ENCODE assay signal across 13 cellular contexts in genomic region chr17:61064087-61064951, GRCh38.
DNase-seq lines count a peak whose midpoint lies in the region; ATAC-seq lines count a peak whose summit lies in the region.
"Had no signal": no experiment of that assay in that cellular context is flagged by ENCODE, and none has a peak within 500 bp of the region (broad histone marks: within the 10 kb centered on the region; RNA-seq: fewer than 3 reads in every experiment).

No MANE protein-coding gene starts in this region.

- no peaks in the 10 kb centered on the region for H3K36me3 ChIP-seq in adipocyte (ENCODE audit: control insufficient read depth, insufficient read depth, low read length, severe bottlenecking)
- no peaks in the 10 kb centered on the region for H3K36me3 ChIP-seq in naive thymus-derived CD4-positive, alpha-beta T cell (ENCODE audit: control insufficient read depth in 2 of 3, insufficient read depth in 3 of 3, low read length in 3 of 3)

- no peaks in the 10 kb centered on the region for H3K27me3 ChIP-seq in adipocyte (replicated peaks; ENCODE audit: control insufficient read depth, insufficient read depth, low read length)
- H3K27me3 ChIP-seq in naive thymus-derived CD4-positive, alpha-beta T cell (ENCODE audit: control insufficient read depth in 2 of 2, insufficient read depth in 2 of 2, low read length in 2 of 2): no peaks in the 10 kb centered on the region
- H3K27me3 ChIP-seq: testis had no signal

- POLR2A ChIA-PET in activated naive CD8-positive, alpha-beta T cell treated with anti-CD3 and anti-CD28 coated beads, Interleukin-2, amount 10 ng/mL, durations not matched to agents 7 days and 5 days (lab: Charles Lee): no interaction called here
- POLR2A ChIA-PET in naive thymus-derived CD4-positive, alpha-beta T cell (lab: Charles Lee): no interaction called here

- CTCF ChIA-PET in naive thymus-derived CD4-positive, alpha-beta T cell (lab: Charles Lee): interaction anchor here (0.5 kb wide), 1 partner anchor 12 kb away, joined by 4 read pairs; no protein-coding TSS in a partner anchor

- peaks cover 4% of the 10 kb centered on the region for H3K9me3 Mint-ChIP-seq in activated naive CD8-positive, alpha-beta T cell treated with anti-CD3 and anti-CD28 coated beads, Interleukin-2, amount 10 ng/mL, durations not matched to agents 7 days and 5 days
- H3K9me3 Mint-ChIP-seq in activated naive CD8-positive, alpha-beta T cell treated with anti-CD3 and anti-CD28 coated beads, Interleukin-2, amount 50 U/mL, for 24 hours: no peaks in the 10 kb centered on the region
- H3K9me3 Mint-ChIP-seq in naive thymus-derived CD4-positive, alpha-beta T cell: peaks cover 0 to 3% (median 0%) of the 10 kb centered on the region in 11 donors

- H3K27ac Mint-ChIP-seq in activated naive CD8-positive, alpha-beta T cell treated with anti-CD3 and anti-CD28 coated beads, Interleukin-2, amount 10 ng/mL, durations not matched to agents 7 days and 5 days: no peak overlapping the region
- H3K27ac Mint-ChIP-seq in activated naive CD8-positive, alpha-beta T cell treated with anti-CD3 and anti-CD28 coated beads, Interleukin-2, amount 50 U/mL, for 24 hours: no peak overlapping the region
- no peak overlapping the region for H3K27ac Mint-ChIP-seq in naive thymus-derived CD4-positive, alpha-beta T cell
- H3K27ac Mint-ChIP-seq: activated CD4-positive, alpha-beta T cell treated with anti-CD3 and anti-CD28 coated beads for 36 hours had no signal

- ATAC-seq in activated naive CD8-positive, alpha-beta T cell treated with anti-CD3 and anti-CD28 coated beads, Interleukin-2, amount 10 ng/mL, durations not matched to agents 7 days and 5 days (ENCODE audit: low read depth): no peak
- ATAC-seq in activated naive CD8-positive, alpha-beta T cell treated with anti-CD3 and anti-CD28 coated beads, Interleukin-2, amount 50 U/mL, for 24 hours: no peak
- ATAC-seq in HG03066 (IDR thresholded peaks at IDR 0.05; ENCODE audit: low read depth, unreplicated experiment): peak; percentile 77
- ATAC-seq in naive thymus-derived CD4-positive, alpha-beta T cell: no peak
- ATAC-seq: activated CD4-positive, alpha-beta T cell treated with anti-CD3 and anti-CD28 coated beads for 36 hours had no signal

- intact Hi-C loops in naive thymus-derived CD4-positive, alpha-beta T cell (cut with micrococcal nuclease): no loop called here

- no peak overlapping the region for H3K27ac ChIP-seq in naive thymus-derived CD4-positive, alpha-beta T cell (ENCODE audit: low read depth, low read length)
- H3K27ac ChIP-seq: testis had no signal

- peaks cover 3% of the 10 kb centered on the region for H3K27me3 Mint-ChIP-seq in activated naive CD8-positive, alpha-beta T cell treated with anti-CD3 and anti-CD28 coated beads, Interleukin-2, amount 10 ng/mL, durations not matched to agents 7 days and 5 days
- no peaks in the 10 kb centered on the region for H3K27me3 Mint-ChIP-seq in activated naive CD8-positive, alpha-beta T cell treated with anti-CD3 and anti-CD28 coated beads, Interleukin-2, amount 50 U/mL, for 24 hours
- H3K27me3 Mint-ChIP-seq in naive thymus-derived CD4-positive, alpha-beta T cell: no peaks in the 10 kb centered on the region
- H3K27me3 Mint-ChIP-seq: activated CD4-positive, alpha-beta T cell treated with anti-CD3 and anti-CD28 coated beads for 36 hours had no signal

- peaks cover 17% of the 10 kb centered on the region for H3K4me1 ChIP-seq in adipocyte (ENCODE audit: control insufficient read depth, insufficient read depth, low read length)
- H3K4me1 ChIP-seq in naive thymus-derived CD4-positive, alpha-beta T cell (ENCODE audit: control insufficient read depth in 2 of 2, insufficient read depth in 2 of 2, low read length in 2 of 2): no peaks in the 10 kb centered on the region

- H3K36me3 Mint-ChIP-seq in activated naive CD8-positive, alpha-beta T cell treated with anti-CD3 and anti-CD28 coated beads, Interleukin-2, amount 10 ng/mL, durations not matched to agents 7 days and 5 days: peaks cover 11% of the 10 kb centered on the region
- no peaks in the 10 kb centered on the region for H3K36me3 Mint-ChIP-seq in activated naive CD8-positive, alpha-beta T cell treated with anti-CD3 and anti-CD28 coated beads, Interleukin-2, amount 50 U/mL, for 24 hours (ENCODE audit: low read depth)
- peaks cover 5 to 33% (median 12%) of the 10 kb centered on the region in 5 donors for H3K36me3 Mint-ChIP-seq in naive thymus-derived CD4-positive, alpha-beta T cell

- DNase-seq in activated naive CD8-positive, alpha-beta T cell treated with anti-CD3 and anti-CD28 coated beads, Interleukin-2, amount 10 ng/mL, durations not matched to agents 7 days and 5 days: no peak
- DNase-seq in activated naive CD8-positive, alpha-beta T cell treated with anti-CD3 and anti-CD28 coated beads, Interleukin-2, amount 50 U/mL, for 24 hours: no peak
- DNase-seq in adipocyte (ENCODE audit: low read depth) (peak; percentile 27), renal cortical epithelial cell (ENCODE audit: low read depth) (peak; percentile 25), activated T-cell treated with anti-CD3 and anti-CD28 coated beads for 4 hours (no peak)
- no peak for DNase-seq in naive thymus-derived CD4-positive, alpha-beta T cell
- no peak for DNase-seq in central memory CD4-positive, alpha-beta T cell
- DNase-seq: activated CD4-positive, alpha-beta T cell treated with anti-CD3 and anti-CD28 coated beads for 36 hours; NCI-H2227 treated with DMSO at 0.1 percent for 48 hours; posterior cingulate gyrus; stimulated activated CD4-positive, alpha-beta T cell treated with anti-CD3 and anti-CD28 coated beads, Interleukin-15, amount 100 ng/mL, for 24 hours; testis had no signal

- no peak overlapping the region for H3K9ac ChIP-seq in adipocyte (ENCODE audit: low read length)

- H3K4me3 ChIP-seq in adipocyte (ENCODE audit: low read length): no peak overlapping the region
- no peak overlapping the region for H3K4me3 ChIP-seq in naive thymus-derived CD4-positive, alpha-beta T cell (ENCODE audit: low read length)
- H3K4me3 ChIP-seq: testis had no signal

- peak overlapping the region; percentile 50 for H3K4me3 Mint-ChIP-seq in activated naive CD8-positive, alpha-beta T cell treated with anti-CD3 and anti-CD28 coated beads, Interleukin-2, amount 10 ng/mL, durations not matched to agents 7 days and 5 days
- no peak overlapping the region for H3K4me3 Mint-ChIP-seq in activated naive CD8-positive, alpha-beta T cell treated with anti-CD3 and anti-CD28 coated beads, Interleukin-2, amount 50 U/mL, for 24 hours
- H3K4me3 Mint-ChIP-seq in naive thymus-derived CD4-positive, alpha-beta T cell: no peak overlapping the region
- H3K4me3 Mint-ChIP-seq: activated CD4-positive, alpha-beta T cell treated with anti-CD3 and anti-CD28 coated beads for 36 hours had no signal

- peaks cover 13% of the 10 kb centered on the region for H3K4me1 Mint-ChIP-seq in activated naive CD8-positive, alpha-beta T cell treated with anti-CD3 and anti-CD28 coated beads, Interleukin-2, amount 10 ng/mL, durations not matched to agents 7 days and 5 days
- H3K4me1 Mint-ChIP-seq in activated naive CD8-positive, alpha-beta T cell treated with anti-CD3 and anti-CD28 coated beads, Interleukin-2, amount 50 U/mL, for 24 hours: peaks cover 4% of the 10 kb centered on the region
- peaks cover 0 to 12% (median 4%) of the 10 kb centered on the region in 7 donors for H3K4me1 Mint-ChIP-seq in naive thymus-derived CD4-positive, alpha-beta T cell

- H3K9me3 ChIP-seq in adipocyte (ENCODE audit: control insufficient read depth, low read length): no peaks in the 10 kb centered on the region
- no peaks in the 10 kb centered on the region for H3K9me3 ChIP-seq in naive thymus-derived CD4-positive, alpha-beta T cell (ENCODE audit: control insufficient read depth in 2 of 3, low read length in 3 of 3)
- H3K9me3 ChIP-seq: testis had no signal

Comparison
In these comparisons a context has a peak if more than half of its experiments do, and no peak if none do; other contexts are left out.
1. DNase-seq: peak in adipocyte (single experiment) and renal cortical epithelial cell (single experiment); none in activated naive CD8-positive, alpha-beta T cell treated with anti-CD3 and anti-CD28 coated beads, Interleukin-2, amount 10 ng/mL, durations not matched to agents 7 days and 5 days (single experiment), activated naive CD8-positive, alpha-beta T cell treated with anti-CD3 and anti-CD28 coated beads, Interleukin-2, amount 50 U/mL, for 24 hours (single experiment), activated T-cell treated with anti-CD3 and anti-CD28 coated beads for 4 hours (single experiment), naive thymus-derived CD4-positive, alpha-beta T cell (0 of 9) and central memory CD4-positive, alpha-beta T cell (single experiment).